ENCODE assay signal across 6 cellular contexts in genomic region chr14:94079891-94080605, GRCh38. TPM values are rescaled to one million over a fixed set of nuclear protein-coding genes. Genes with fewer than 3 reads are reported as not detected.
A peak's percentile ranks its signal among the peaks of the same experiment; 100 is the strongest.
DNase-seq lines count a peak whose midpoint lies in the region; ATAC-seq, FAIRE-seq and TF ChIP-seq lines count a peak whose summit lies in the region.

No MANE protein-coding gene starts in this region.

- FAIRE-seq in GM19239 (lab: Jason Lieb, UNC) = peak; percentile 53

- H3K4me1 Mint-ChIP-seq in activated naive CD8-positive, alpha-beta T cell (ENCODE audit: low read depth) = peaks cover 55% of the 10 kb centered on the region
- H3K4me1 Mint-ChIP-seq in mesothelial cell of epicardium = peaks cover 41% of the 10 kb centered on the region

- peaks cover 27% of the 10 kb centered on the region for H3K36me3 Mint-ChIP-seq in activated naive CD8-positive, alpha-beta T cell
- H3K36me3 Mint-ChIP-seq in mesothelial cell of epicardium = peaks cover 23% of the 10 kb centered on the region

- no peak for DNase-seq in GM19239 (ENCODE audit: insufficient read length, low spot score)
- DNase-seq in mesothelial cell of epicardium (ENCODE audit: low spot score in 2 of 2, unreplicated experiment in 2 of 2) = no peak
- DNase-seq in stimulated activated CD4-positive, alpha-beta T cell treated with anti-CD3 and anti-CD28 coated beads, Interleukin-12 subunit alpha, Interleukin-12 subunit beta, amount 100 ng/mL, for 4 hours = no peak

- no peaks in the 10 kb centered on the region for H3K27me3 Mint-ChIP-seq in activated naive CD8-positive, alpha-beta T cell
- no peaks in the 10 kb centered on the region for H3K27me3 Mint-ChIP-seq in mesothelial cell of epicardium (ENCODE audit: low read depth)

- no peak for TF ChIP-seq CTCF in mesothelial cell of epicardium (IDR thresholded peaks at IDR 0.05; ENCODE audit: unreplicated experiment)

- ATAC-seq in HG03442 (IDR thresholded peaks at IDR 0.05; ENCODE audit: unreplicated experiment) = no peak
- ATAC-seq in GM19463 (IDR thresholded peaks at IDR 0.05; ENCODE audit: unreplicated experiment) = no peak

- peak overlapping the region; percentile 99 for H3K27ac Mint-ChIP-seq in activated naive CD8-positive, alpha-beta T cell
- H3K27ac Mint-ChIP-seq in mesothelial cell of epicardium = peak overlapping the region; percentile 99

- H3K4me3 Mint-ChIP-seq in activated naive CD8-positive, alpha-beta T cell = peak overlapping the region; percentile 100
- H3K4me3 Mint-ChIP-seq in mesothelial cell of epicardium = peak overlapping the region; percentile 99

- H3K9me3 Mint-ChIP-seq in activated naive CD8-positive, alpha-beta T cell (ENCODE audit: low read depth) = peaks cover 7% of the 10 kb centered on the region
- H3K9me3 Mint-ChIP-seq in mesothelial cell of epicardium = peaks cover 7% of the 10 kb centered on the region

RNA-seq across cellular contexts. Expression of gene DDX24, which starts 1.0 kb away (rescaled TPM):
- 151 to 159 TPM (median 157 TPM) in 3 replicates for total RNA-seq in mesothelial cell of epicardium

RNA-seq across cellular contexts. Expression of gene IFI27L1, which starts 1.1 kb away (rescaled TPM):
- 31.3 to 33.9 TPM (median 33.1 TPM) in 3 replicates for total RNA-seq in mesothelial cell of epicardium

RNA-seq across cellular contexts. Expression of gene IFI27, which starts 30.5 kb away (rescaled TPM):
- total RNA-seq in mesothelial cell of epicardium = 6.1 to 9.4 TPM (median 8.0 TPM) in 3 replicates

RNA-seq across cellular contexts. Expression of gene IFI27L2, which starts 49.4 kb away (rescaled TPM):
- 28.5 to 36.2 TPM (median 35.8 TPM) in 3 replicates for total RNA-seq in mesothelial cell of epicardium

RNA-seq across cellular contexts. Expression of gene OTUB2, which starts 53.9 kb away (rescaled TPM):
- total RNA-seq in mesothelial cell of epicardium = 6.0 to 6.6 TPM (median 6.6 TPM) in 3 replicates
